ENCODE assay signal across 8 cellular contexts in genomic region chr11:110093407-110094297, GRCh38. TPM values are rescaled to one million over a fixed set of nuclear protein-coding genes. Genes with fewer than 3 reads are reported as not detected.
DNase-seq lines count a peak whose midpoint lies in the region; ATAC-seq and TF ChIP-seq lines count a peak whose summit lies in the region.

No MANE protein-coding gene starts in this region.

- peak overlapping the region; percentile 95 for H3K4me3 Mint-ChIP-seq in neural crest cell

- H3K27ac Mint-ChIP-seq in neural crest cell (ENCODE audit: unreplicated experiment) = peak overlapping the region; percentile 96

- peaks cover 5% of the 10 kb centered on the region for H3K27me3 Mint-ChIP-seq in neural crest cell (ENCODE audit: low read depth)

- H3K9me3 Mint-ChIP-seq in neural crest cell = no peaks in the 10 kb centered on the region

- DNase-seq in ACHN (peak; percentile 45), NCI-H2171 treated with DMSO at 0.1 percent for 48 hours (lab: John Stamatoyannopoulos, UW) (peak; percentile 72), glomerular visceral epithelial cell (ENCODE audit: extremely low spot score) (peak; percentile 47), neural crest cell (ENCODE audit: low read depth, low spot score) (peak; percentile 51)
- DNase-seq in activated naive CD4-positive, alpha-beta T cell treated with anti-CD3 and anti-CD28 coated beads, Interleukin-2, amount 50 U/mL, for 16 hours = peak; percentile 11
- DNase-seq in activated effector memory CD4-positive, alpha-beta T cell treated with Interleukin-2 at 50 U/mL for 16 hours = no peak

- H3K36me3 Mint-ChIP-seq in neural crest cell (ENCODE audit: low read depth) = no peaks in the 10 kb centered on the region

- in situ Hi-C loops in ACHN (cut with HindIII; ENCODE audit: low pct_ligation_motif_present, low pct_unique_long_range_greater_than_20kb, low sequenced_read_pairs) = no loop called here

- ATAC-seq in HG02798 (IDR thresholded peaks at IDR 0.05; ENCODE audit: poor library complexity, unreplicated experiment) = peak; percentile 28

- TF ChIP-seq CTCF in GM12875 (IDR thresholded peaks at IDR 0.05; ENCODE audit: borderline replicate concordance, insufficient read depth, low read depth, low read length) (no peak), neural crest cell (conservative IDR thresholded peaks at IDR 0.05) (no peak)

- H3K4me1 Mint-ChIP-seq in neural crest cell = peaks cover 34% of the 10 kb centered on the region

- H3K4me3 ChIP-seq in GM12875 (ENCODE audit: low read depth, low read length) = peak overlapping the region; percentile 98

RNA-seq across cellular contexts. Expression of gene ZC3H12C, which starts 0.5 kb away (rescaled TPM):
- 14.4 TPM in 2 replicates for total RNA-seq in neural crest cell
